ENCODE assay signal across 6 cellular contexts in genomic region chr19:14091885-14092462, GRCh38. TPM values are rescaled to one million over a fixed set of nuclear protein-coding genes. Genes with fewer than 3 reads are reported as not detected.
DNase-seq lines count a peak whose midpoint lies in the region; TF ChIP-seq lines count a peak whose summit lies in the region.

No MANE protein-coding gene starts in this region.

- H3K27ac ChIP-seq in OCI-LY3 (ENCODE audit: low read length) (peak overlapping the region; percentile 76), esophagus squamous epithelium (peak overlapping the region; percentile 88 to 98 (median 92))

- H3K4me2 ChIP-seq in OCI-LY3 (ENCODE audit: low read length), result peak overlapping the region; percentile 92

- H2AFZ ChIP-seq in OCI-LY3 (ENCODE audit: low read depth, low read length), result no peak overlapping the region

- H3K4me1 ChIP-seq in OCI-LY3 (ENCODE audit: low read length), result peaks cover 12% of the 10 kb centered on the region
- H3K4me1 ChIP-seq in esophagus squamous epithelium, result peaks cover 10 to 24% (median 11%) of the 10 kb centered on the region in 3 donors

- peak overlapping the region; percentile 89 for H3K9ac ChIP-seq in OCI-LY3 (ENCODE audit: low read length)

- intact Hi-C loops in esophagus squamous epithelium (cut with DNase I), result no loop called here

- no peaks in the 10 kb centered on the region for H3K79me2 ChIP-seq in OCI-LY3 (ENCODE audit: low read length)

- H3K36me3 ChIP-seq in OCI-LY3 (replicated peaks; ENCODE audit: low read depth, low read length) (peaks cover 20% of the 10 kb centered on the region), esophagus squamous epithelium (peaks cover 5 to 29% (median 8%) of the 10 kb centered on the region in 3 donors)

- no peaks in the 10 kb centered on the region for H4K20me1 ChIP-seq in OCI-LY3 (ENCODE audit: insufficient read depth, low read length)

- DNase-seq in GM20000 (ENCODE audit: low spot score) (peak; percentile 80), esophagus squamous epithelium (lab: John Stamatoyannopoulos, UW) (no peak), NOMO-1 treated with DMSO at 0.1 percent for 48 hours (lab: John Stamatoyannopoulos, UW; ENCODE audit: unreplicated experiment) (no peak), HuH-7 (ENCODE audit: low spot score) (no peak)
- DNase-seq in stimulated activated naive CD4-positive, alpha-beta T cell treated with Interleukin-2 at 50 U/mL for 16 hours (lab: John Stamatoyannopoulos, UW), result peak; percentile 43

- H3K4me3 ChIP-seq in OCI-LY3 (ENCODE audit: low read length) (peak overlapping the region; percentile 86), esophagus squamous epithelium (peak overlapping the region; percentile 64 to 98 (median 84))

- TF ChIP-seq POLR2A in esophagus squamous epithelium (IDR thresholded peaks at IDR 0.05), result no peak

- H3K9me3 ChIP-seq in OCI-LY3 (ENCODE audit: insufficient read depth, low read length) (peaks cover 7% of the 10 kb centered on the region; the same call in 1 of the 2 replicates), esophagus squamous epithelium (peaks cover 0 to 12% (median 5%) of the 10 kb centered on the region in 3 donors)

- WGBS in esophagus squamous epithelium, 2 donors, result 13 to 16% methylated on average over 13 of the region's 14 CpGs

- no peak for TF ChIP-seq CTCF in GM20000 (IDR thresholded peaks at IDR 0.05; ENCODE audit: extremely low read depth, missing control alignments)
- TF ChIP-seq CTCF in OCI-LY3 (IDR thresholded peaks at IDR 0.05; ENCODE audit: low read depth, low read length), result no peak
- TF ChIP-seq CTCF in esophagus squamous epithelium (IDR thresholded peaks at IDR 0.05), result no peak

- H3K27me3 ChIP-seq in OCI-LY3 (ENCODE audit: low read depth, low read length) (no peaks in the 10 kb centered on the region), esophagus squamous epithelium (no peaks in the 10 kb centered on the region)

RNA-seq across cellular contexts. Expression of gene SAMD1, which starts 1.4 kb away (rescaled TPM):
- 10 to 100 TPM; 16.8 to 32.2 (median 27.1) TPM for total RNA-seq in esophagus squamous epithelium

RNA-seq across cellular contexts. Expression of gene C19orf67, which starts 6.4 kb away (rescaled TPM):
- not detected for total RNA-seq in esophagus squamous epithelium

RNA-seq across cellular contexts. Expression of gene MISP3, which starts 19.4 kb away (rescaled TPM):
- 1 to 10 TPM; 2.0 to 8.9 (median 4.0) TPM for total RNA-seq in esophagus squamous epithelium

RNA-seq across cellular contexts. Expression of gene PRKACA, which starts 25.6 kb away (rescaled TPM):
- 10 to 100 TPM; 28.6 to 42.8 (median 37.0) TPM for total RNA-seq in esophagus squamous epithelium

RNA-seq across cellular contexts. Expression of gene PALM3, which starts 30.1 kb away (rescaled TPM):
- total RNA-seq in esophagus squamous epithelium, result not detected

Comparison
In these comparisons a context has a peak if more than half of its experiments do, and no peak if none do; other contexts are left out.
1. DNase-seq: peak in GM20000 (single experiment) and stimulated activated naive CD4-positive, alpha-beta T cell treated with Interleukin-2 at 50 U/mL for 16 hours (single experiment); none in esophagus squamous epithelium (single experiment), NOMO-1 treated with DMSO at 0.1 percent for 48 hours (single experiment) and HuH-7 (single experiment).